In genomic region chr22:46117206-46118199, GRCh38 we compare ENCODE assay signal across 1 cellular context.
TF ChIP-seq lines count a peak whose summit lies in the region.

No MANE protein-coding gene starts in this region.

TF ChIP-seq in K562, 482 proteins besides CTCF, POLR2A, EP300 and RAD21:
- TF ChIP-seq RBM25 (IDR thresholded peaks at IDR 0.05; ENCODE audit: low read depth, low read length, severe bottlenecking) (peak; percentile 80), PHF8 (IDR thresholded peaks at IDR 0.05; ENCODE audit: borderline replicate concordance, low read length) (no peak), MYBL2 (IDR thresholded peaks at IDR 0.05; ENCODE audit: low read depth) (no peak), MYBL2 (CRISPR knock-in tag; IDR thresholded peaks at IDR 0.05; ENCODE audit: borderline replicate concordance) (no peak), CREB3L1 (IDR thresholded peaks at IDR 0.05; ENCODE audit: borderline replicate concordance, low read depth) (no peak), CGGBP1 (CRISPR knock-in tag; IDR thresholded peaks at IDR 0.05) (no peak), HNRNPL (IDR thresholded peaks at IDR 0.05; ENCODE audit: low read depth, low read length) (no peak), ZNF121 (CRISPR knock-in tag; conservative IDR thresholded peaks at IDR 0.05) (no peak), BCOR (IDR thresholded peaks at IDR 0.05) (peak; percentile 81), THRAP3 (IDR thresholded peaks at IDR 0.05; ENCODE audit: borderline replicate concordance) (no peak), EHMT2 (IDR thresholded peaks at IDR 0.05) (no peak), MEF2A (IDR thresholded peaks at IDR 0.05; ENCODE audit: control insufficient read depth, low read depth, low read length) (no peak), NFIC (IDR thresholded peaks at IDR 0.05) (no peak), ELF4 (CRISPR knock-in tag; IDR thresholded peaks at IDR 0.05) (no peak), SMARCA5 (IDR thresholded peaks at IDR 0.05) (peak; percentile 44; the same call in 1 of the 2 replicates), KLF13 (tag; IDR thresholded peaks at IDR 0.05; ENCODE audit: borderline replicate concordance, low read depth) (no peak), ZNF398 (CRISPR knock-in tag; IDR thresholded peaks at IDR 0.05) (no peak), ZNF785 (CRISPR knock-in tag; IDR thresholded peaks at IDR 0.05) (no peak), ZFP36 (IDR thresholded peaks at IDR 0.05; ENCODE audit: low read depth, low read length, partially characterized antibody) (peak; percentile 67), ZNF124 (CRISPR knock-in tag; IDR thresholded peaks at IDR 0.05) (no peak), TAF1 (IDR thresholded peaks at IDR 0.05; ENCODE audit: control insufficient read depth, extremely low read depth, insufficient read depth, low read length, severe bottlenecking) (no peak), CEBPB (tag; IDR thresholded peaks at IDR 0.05) (no peak), ETS2 (tag; IDR thresholded peaks at IDR 0.05; ENCODE audit: borderline replicate concordance, poor library complexity, severe bottlenecking) (no peak), ZNF134 (CRISPR knock-in tag; conservative IDR thresholded peaks at IDR 0.05) (no peak), KLF16 (IDR thresholded peaks at IDR 0.05) (no peak), HSF4 (CRISPR knock-in tag; IDR thresholded peaks at IDR 0.05; ENCODE audit: borderline replicate concordance) (no peak), SMAD1 (IDR thresholded peaks at IDR 0.05; ENCODE audit: low read depth, low read length, partially characterized antibody) (no peak), ARID3B (CRISPR knock-in tag; IDR thresholded peaks at IDR 0.05; ENCODE audit: borderline replicate concordance) (no peak), RFX5 (IDR thresholded peaks at IDR 0.05; ENCODE audit: low read depth, low read length) (no peak), NR3C1 (CRISPR knock-in tag; IDR thresholded peaks at IDR 0.05) (no peak), MTA3 (IDR thresholded peaks at IDR 0.05; ENCODE audit: borderline replicate concordance) (no peak), KDM1A (IDR thresholded peaks at IDR 0.05) (peak; percentile 21 to 66; a peak in 2 of 4 replicates)
- TF ChIP-seq, protein P1, sequence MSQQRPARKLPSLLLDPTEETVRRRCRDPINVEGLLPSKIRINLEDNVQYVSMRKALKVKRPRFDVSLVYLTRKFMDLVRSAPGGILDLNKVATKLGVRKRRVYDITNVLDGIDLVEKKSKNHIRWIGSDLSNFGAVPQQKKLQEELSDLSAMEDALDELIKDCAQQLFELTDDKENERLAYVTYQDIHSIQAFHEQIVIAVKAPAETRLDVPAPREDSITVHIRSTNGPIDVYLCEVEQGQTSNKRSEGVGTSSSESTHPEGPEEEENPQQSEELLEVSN (IDR thresholded peaks at IDR 0.05; ENCODE audit: borderline replicate concordance in 1 of 2, extremely low read depth in 1 of 2, insufficient read depth in 1 of 2, insufficient read length in 1 of 2, low read depth in 1 of 2, low read length in 1 of 2, poor library complexity in 1 of 2, severe bottlenecking in 1 of 2), result no peak
- TF ChIP-seq, protein P2, sequence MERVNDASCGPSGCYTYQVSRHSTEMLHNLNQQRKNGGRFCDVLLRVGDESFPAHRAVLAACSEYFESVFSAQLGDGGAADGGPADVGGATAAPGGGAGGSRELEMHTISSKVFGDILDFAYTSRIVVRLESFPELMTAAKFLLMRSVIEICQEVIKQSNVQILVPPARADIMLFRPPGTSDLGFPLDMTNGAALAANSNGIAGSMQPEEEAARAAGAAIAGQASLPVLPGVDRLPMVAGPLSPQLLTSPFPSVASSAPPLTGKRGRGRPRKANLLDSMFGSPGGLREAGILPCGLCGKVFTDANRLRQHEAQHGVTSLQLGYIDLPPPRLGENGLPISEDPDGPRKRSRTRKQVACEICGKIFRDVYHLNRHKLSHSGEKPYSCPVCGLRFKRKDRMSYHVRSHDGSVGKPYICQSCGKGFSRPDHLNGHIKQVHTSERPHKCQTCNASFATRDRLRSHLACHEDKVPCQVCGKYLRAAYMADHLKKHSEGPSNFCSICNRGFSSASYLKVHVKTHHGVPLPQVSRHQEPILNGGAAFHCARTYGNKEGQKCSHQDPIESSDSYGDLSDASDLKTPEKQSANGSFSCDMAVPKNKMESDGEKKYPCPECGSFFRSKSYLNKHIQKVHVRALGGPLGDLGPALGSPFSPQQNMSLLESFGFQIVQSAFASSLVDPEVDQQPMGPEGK (CRISPR knock-in tag; IDR thresholded peaks at IDR 0.05; ENCODE audit: borderline replicate concordance), result no peak
- TF ChIP-seq, protein P3, sequence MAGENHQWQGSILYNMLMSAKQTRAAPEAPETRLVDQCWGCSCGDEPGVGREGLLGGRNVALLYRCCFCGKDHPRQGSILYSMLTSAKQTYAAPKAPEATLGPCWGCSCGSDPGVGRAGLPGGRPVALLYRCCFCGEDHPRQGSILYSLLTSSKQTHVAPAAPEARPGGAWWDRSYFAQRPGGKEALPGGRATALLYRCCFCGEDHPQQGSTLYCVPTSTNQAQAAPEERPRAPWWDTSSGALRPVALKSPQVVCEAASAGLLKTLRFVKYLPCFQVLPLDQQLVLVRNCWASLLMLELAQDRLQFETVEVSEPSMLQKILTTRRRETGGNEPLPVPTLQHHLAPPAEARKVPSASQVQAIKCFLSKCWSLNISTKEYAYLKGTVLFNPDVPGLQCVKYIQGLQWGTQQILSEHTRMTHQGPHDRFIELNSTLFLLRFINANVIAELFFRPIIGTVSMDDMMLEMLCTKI (IDR thresholded peaks at IDR 0.05; ENCODE audit: partially characterized antibody), result no peak
TF ChIP-seq in K562: peak in this region for 5.
